Comparison of ENCODE assay signal across 1 cellular context in genomic region chr10:100569687-100570517, GRCh38.
TF ChIP-seq lines count a peak whose summit lies in the region.

No MANE protein-coding gene starts in this region.

TF ChIP-seq in HepG2, 621 proteins besides CTCF, POLR2A, EP300 and RAD21 (continued from another document and continues in another):
- TF ChIP-seq, protein P1, sequence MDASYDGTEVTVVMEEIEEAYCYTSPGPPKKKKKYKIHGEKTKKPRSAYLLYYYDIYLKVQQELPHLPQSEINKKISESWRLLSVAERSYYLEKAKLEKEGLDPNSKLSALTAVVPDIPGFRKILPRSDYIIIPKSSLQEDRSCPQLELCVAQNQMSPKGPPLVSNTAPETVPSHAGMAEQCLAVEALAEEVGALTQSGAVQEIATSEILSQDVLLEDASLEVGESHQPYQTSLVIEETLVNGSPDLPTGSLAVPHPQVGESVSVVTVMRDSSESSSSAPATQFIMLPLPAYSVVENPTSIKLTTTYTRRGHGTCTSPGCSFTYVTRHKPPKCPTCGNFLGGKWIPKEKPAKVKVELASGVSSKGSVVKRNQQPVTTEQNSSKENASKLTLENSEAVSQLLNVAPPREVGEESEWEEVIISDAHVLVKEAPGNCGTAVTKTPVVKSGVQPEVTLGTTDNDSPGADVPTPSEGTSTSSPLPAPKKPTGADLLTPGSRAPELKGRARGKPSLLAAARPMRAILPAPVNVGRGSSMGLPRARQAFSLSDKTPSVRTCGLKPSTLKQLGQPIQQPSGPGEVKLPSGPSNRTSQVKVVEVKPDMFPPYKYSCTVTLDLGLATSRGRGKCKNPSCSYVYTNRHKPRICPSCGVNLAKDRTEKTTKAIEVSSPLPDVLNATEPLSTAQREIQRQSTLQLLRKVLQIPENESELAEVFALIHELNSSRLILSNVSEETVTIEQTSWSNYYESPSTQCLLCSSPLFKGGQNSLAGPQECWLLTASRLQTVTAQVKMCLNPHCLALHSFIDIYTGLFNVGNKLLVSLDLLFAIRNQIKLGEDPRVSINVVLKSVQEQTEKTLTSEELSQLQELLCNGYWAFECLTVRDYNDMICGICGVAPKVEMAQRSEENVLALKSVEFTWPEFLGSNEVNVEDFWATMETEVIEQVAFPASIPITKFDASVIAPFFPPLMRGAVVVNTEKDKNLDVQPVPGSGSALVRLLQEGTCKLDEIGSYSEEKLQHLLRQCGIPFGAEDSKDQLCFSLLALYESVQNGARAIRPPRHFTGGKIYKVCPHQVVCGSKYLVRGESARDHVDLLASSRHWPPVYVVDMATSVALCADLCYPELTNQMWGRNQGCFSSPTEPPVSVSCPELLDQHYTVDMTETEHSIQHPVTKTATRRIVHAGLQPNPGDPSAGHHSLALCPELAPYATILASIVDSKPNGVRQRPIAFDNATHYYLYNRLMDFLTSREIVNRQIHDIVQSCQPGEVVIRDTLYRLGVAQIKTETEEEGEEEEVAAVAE (CRISPR knock-in tag; IDR thresholded peaks at IDR 0.05; ENCODE audit: borderline replicate concordance), result peak; percentile 56; the same call in 1 of the 2 replicates
- TF ChIP-seq MTF1 (CRISPR knock-in tag; IDR thresholded peaks at IDR 0.05) (no peak), HNF4A (CRISPR knock-in tag; IDR thresholded peaks at IDR 0.05) (no peak), STAG1 (CRISPR knock-in tag; IDR thresholded peaks at IDR 0.05) (0 out of 2 replicates have a peak, but pooled peaks have one; percentile 6), RFXANK (CRISPR knock-in tag; IDR thresholded peaks at IDR 0.05) (no peak), TBX2 (CRISPR knock-in tag; IDR thresholded peaks at IDR 0.05; ENCODE audit: borderline replicate concordance) (0 out of 2 replicates have a peak, but pooled peaks have one; percentile 34), POLR2AphosphoS5 (IDR thresholded peaks at IDR 0.05; ENCODE audit: low read depth, low read length) (peak; percentile 47), ZNF512B (CRISPR knock-in tag; IDR thresholded peaks at IDR 0.05; ENCODE audit: borderline replicate concordance) (0 out of 2 replicates have a peak, but pooled peaks have one; percentile 19), KLF16 (CRISPR knock-in tag; IDR thresholded peaks at IDR 0.05) (0 out of 4 replicates have a peak, but pooled peaks of 1 of the 2 experiments have one; percentile 55), PTBP1 (IDR thresholded peaks at IDR 0.05; ENCODE audit: low read depth, low read length, poor library complexity, severe bottlenecking) (no peak), MLXIP (CRISPR knock-in tag; IDR thresholded peaks at IDR 0.05; ENCODE audit: borderline replicate concordance) (no peak), FIP1L1 (IDR thresholded peaks at IDR 0.05; ENCODE audit: borderline replicate concordance, insufficient read depth, low read depth, low read length) (no peak), ZSCAN31 (CRISPR knock-in tag; IDR thresholded peaks at IDR 0.05; ENCODE audit: low read depth) (0 out of 2 replicates have a peak, but pooled peaks have one; percentile 38), ZNF768 (CRISPR knock-in tag; IDR thresholded peaks at IDR 0.05) (no peak), TFDP1 (CRISPR knock-in tag; IDR thresholded peaks at IDR 0.05; ENCODE audit: borderline replicate concordance) (peak; percentile 12; the same call in 1 of the 2 replicates), RBAK (CRISPR knock-in tag; IDR thresholded peaks at IDR 0.05) (no peak), ZNF3 (CRISPR knock-in tag; IDR thresholded peaks at IDR 0.05) (no peak), FOXC1 (CRISPR knock-in tag; IDR thresholded peaks at IDR 0.05; ENCODE audit: borderline replicate concordance) (peak; percentile 61; the same call in 1 of the 2 replicates), ZNF788 (CRISPR knock-in tag; IDR thresholded peaks at IDR 0.05; ENCODE audit: borderline replicate concordance) (no peak), HIC2 (CRISPR knock-in tag; IDR thresholded peaks at IDR 0.05; ENCODE audit: low read depth) (no peak), TEF (CRISPR knock-in tag; IDR thresholded peaks at IDR 0.05) (no peak), RCOR2 (CRISPR knock-in tag; IDR thresholded peaks at IDR 0.05) (no peak), SP1 (IDR thresholded peaks at IDR 0.05) (no peak), SP1 (CRISPR knock-in tag; IDR thresholded peaks at IDR 0.05) (no peak), ZNF724P (CRISPR knock-in tag; IDR thresholded peaks at IDR 0.05; ENCODE audit: borderline replicate concordance) (no peak), ZNF710 (CRISPR knock-in tag; IDR thresholded peaks at IDR 0.05; ENCODE audit: borderline replicate concordance) (no peak), MTA1 (CRISPR knock-in tag; IDR thresholded peaks at IDR 0.05; ENCODE audit: borderline replicate concordance) (no peak), ZNF713 (CRISPR knock-in tag; IDR thresholded peaks at IDR 0.05) (no peak), PHF21A (CRISPR knock-in tag; IDR thresholded peaks at IDR 0.05) (0 out of 2 replicates have a peak, but pooled peaks have one; percentile 21), GABPA (IDR thresholded peaks at IDR 0.05; ENCODE audit: low read depth, low read length) (peak; percentile 19; the same call in 1 of the 2 replicates), GABPA (CRISPR knock-in tag; IDR thresholded peaks at IDR 0.05; ENCODE audit: low read depth) (peak; percentile 79), ZNF331 (CRISPR knock-in tag; IDR thresholded peaks at IDR 0.05) (no peak; the same call in 1 of the 2 replicates), ZBTB21 (CRISPR knock-in tag; IDR thresholded peaks at IDR 0.05) (no peak), SRSF1 (optimal IDR thresholded peaks at IDR 0.05; ENCODE audit: low read depth, low read length) (peak; percentile 56), MXD3 (CRISPR knock-in tag; IDR thresholded peaks at IDR 0.05) (no peak)
- TF ChIP-seq, protein P2, sequence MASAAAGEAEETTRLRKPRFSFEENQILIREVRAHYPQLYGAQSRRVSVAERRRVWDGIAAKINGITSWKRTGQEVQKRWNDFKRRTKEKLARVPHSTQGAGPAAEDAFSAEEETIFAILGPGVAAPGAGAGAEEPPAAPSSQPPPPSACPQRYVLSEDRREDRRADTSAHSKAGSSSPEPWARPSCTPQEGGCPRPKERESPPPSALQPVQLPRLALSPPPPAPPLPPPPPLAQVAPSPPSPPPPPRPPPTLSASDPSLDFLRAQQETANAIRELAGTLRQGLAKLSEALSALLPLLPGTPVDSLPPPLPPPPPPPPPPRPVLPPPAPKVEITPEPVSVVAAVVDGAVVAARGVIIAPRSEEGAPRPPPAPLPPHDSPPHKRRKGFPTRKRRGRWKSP (CRISPR knock-in tag; IDR thresholded peaks at IDR 0.05), result 0 out of 2 replicates have a peak, but pooled peaks have one; percentile 33
- TF ChIP-seq, protein P3, sequence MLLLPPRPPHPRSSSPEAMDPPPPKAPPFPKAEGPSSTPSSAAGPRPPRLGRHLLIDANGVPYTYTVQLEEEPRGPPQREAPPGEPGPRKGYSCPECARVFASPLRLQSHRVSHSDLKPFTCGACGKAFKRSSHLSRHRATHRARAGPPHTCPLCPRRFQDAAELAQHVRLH (CRISPR knock-in tag; IDR thresholded peaks at IDR 0.05; ENCODE audit: borderline replicate concordance, low read depth), result no peak
- TF ChIP-seq, protein P4, sequence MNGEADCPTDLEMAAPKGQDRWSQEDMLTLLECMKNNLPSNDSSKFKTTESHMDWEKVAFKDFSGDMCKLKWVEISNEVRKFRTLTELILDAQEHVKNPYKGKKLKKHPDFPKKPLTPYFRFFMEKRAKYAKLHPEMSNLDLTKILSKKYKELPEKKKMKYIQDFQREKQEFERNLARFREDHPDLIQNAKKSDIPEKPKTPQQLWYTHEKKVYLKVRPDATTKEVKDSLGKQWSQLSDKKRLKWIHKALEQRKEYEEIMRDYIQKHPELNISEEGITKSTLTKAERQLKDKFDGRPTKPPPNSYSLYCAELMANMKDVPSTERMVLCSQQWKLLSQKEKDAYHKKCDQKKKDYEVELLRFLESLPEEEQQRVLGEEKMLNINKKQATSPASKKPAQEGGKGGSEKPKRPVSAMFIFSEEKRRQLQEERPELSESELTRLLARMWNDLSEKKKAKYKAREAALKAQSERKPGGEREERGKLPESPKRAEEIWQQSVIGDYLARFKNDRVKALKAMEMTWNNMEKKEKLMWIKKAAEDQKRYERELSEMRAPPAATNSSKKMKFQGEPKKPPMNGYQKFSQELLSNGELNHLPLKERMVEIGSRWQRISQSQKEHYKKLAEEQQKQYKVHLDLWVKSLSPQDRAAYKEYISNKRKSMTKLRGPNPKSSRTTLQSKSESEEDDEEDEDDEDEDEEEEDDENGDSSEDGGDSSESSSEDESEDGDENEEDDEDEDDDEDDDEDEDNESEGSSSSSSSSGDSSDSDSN (CRISPR knock-in tag; IDR thresholded peaks at IDR 0.05), result 0 out of 2 replicates have a peak, but pooled peaks have one; percentile 6
